ENCODE assay signal across 11 cellular contexts in the genomic region with DNA sequence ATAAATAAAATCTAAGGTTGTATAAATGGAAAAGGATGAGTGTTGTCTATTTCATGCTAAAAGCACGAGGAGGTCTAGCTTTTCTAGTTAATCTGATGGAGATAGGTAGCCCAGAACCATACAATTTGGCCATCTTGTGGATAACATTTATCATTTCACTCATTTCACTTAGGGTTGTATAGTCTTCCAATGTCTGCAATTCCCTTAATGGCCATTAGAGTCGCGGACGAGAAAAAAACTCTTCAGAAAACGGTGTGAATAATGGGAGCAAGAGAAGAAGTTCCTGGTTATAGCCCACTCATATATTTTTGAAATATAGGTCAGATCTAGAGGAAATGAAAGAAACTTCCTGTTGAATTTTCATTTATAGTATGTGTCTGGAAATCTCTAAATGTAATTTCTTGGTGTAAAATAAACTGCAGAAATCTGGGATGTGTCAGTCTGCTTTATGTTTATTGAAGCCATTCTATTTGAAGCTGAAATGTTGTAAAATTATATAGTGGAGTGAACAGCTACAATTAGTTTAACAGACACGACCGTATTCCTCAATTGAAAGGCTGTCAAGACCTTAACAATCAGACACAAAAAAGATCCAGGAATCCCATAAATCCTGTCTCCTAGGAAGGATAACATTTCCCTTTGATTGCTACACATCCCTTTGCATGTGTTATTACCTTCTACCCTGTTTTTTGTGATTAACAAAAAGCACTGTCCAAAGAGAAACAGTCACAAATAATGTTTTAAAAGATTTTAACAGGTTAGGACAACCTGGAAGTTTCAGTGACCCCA. TPM values are rescaled to one million over a fixed set of nuclear protein-coding genes. Genes with fewer than 3 reads are reported as not detected.
DNase-seq lines count a peak whose midpoint lies in the region; ATAC-seq and TF ChIP-seq lines count a peak whose summit lies in the region.
"Had no signal": no experiment of that assay in that cellular context is flagged by ENCODE, and none has a peak within 500 bp of the region (broad histone marks: within the 10 kb centered on the region; RNA-seq: fewer than 3 reads in every experiment).

No MANE protein-coding gene starts in this region.

- TF ChIP-seq CTCF in heart right ventricle (IDR thresholded peaks at IDR 0.05) (peak in 8 of 9 donors; percentile 14 to 38 (median 26)), right atrium auricular region (IDR thresholded peaks at IDR 0.05) (peak in 1 of 2 donors; percentile 51), fibroblast of villous mesenchyme (IDR thresholded peaks at IDR 0.05; ENCODE audit: insufficient read depth, low read depth, low read length) (peak; percentile 63)

- no peak for DNase-seq in heart right ventricle
- DNase-seq in right atrium auricular region (ENCODE audit: low spot score) = no peak
- peak; percentile 23 for DNase-seq in SK-N-DZ (ENCODE audit: low spot score)
- no peak for DNase-seq in fibroblast of villous mesenchyme (ENCODE audit: low read depth)
- no peak for DNase-seq in AG08395 (ENCODE audit: low spot score)
- no peak for DNase-seq in NCI-H1694 treated with DMSO at 0.1 percent for 48 hours (lab: John Stamatoyannopoulos, UW)
- no peak for DNase-seq in SKM-1 (lab: John Stamatoyannopoulos, UW; ENCODE audit: unreplicated experiment)
- DNase-seq: CD4-positive, alpha-beta T cell; NCI-H1436 had no signal

- H3K9me3 ChIP-seq in heart right ventricle (no peaks in the 10 kb centered on the region), right atrium auricular region (no peaks in the 10 kb centered on the region)

- no peak overlapping the region for H3K27ac ChIP-seq in heart right ventricle
- H3K27ac ChIP-seq in right atrium auricular region = no peak overlapping the region
- H3K27ac ChIP-seq: SK-N-MC had no signal

- 57 to 58% methylated on average over 7 of the region's 7 CpGs for WGBS in heart right ventricle, 2 donors

- H3K4me1 ChIP-seq in heart right ventricle = no peaks in the 10 kb centered on the region
- H3K4me1 ChIP-seq in right atrium auricular region = no peaks in the 10 kb centered on the region

- intact Hi-C loops in heart right ventricle (cut with DNase I) = no loop called here

- no peaks in the 10 kb centered on the region for H3K36me3 ChIP-seq in heart right ventricle
- no peaks in the 10 kb centered on the region for H3K36me3 ChIP-seq in right atrium auricular region

- no peak for ATAC-seq in heart right ventricle
- no peak for ATAC-seq in GM18870 (IDR thresholded peaks at IDR 0.05; ENCODE audit: unreplicated experiment)

- H3K4me3 ChIP-seq in heart right ventricle = no peak overlapping the region
- H3K4me3 ChIP-seq in right atrium auricular region = no peak overlapping the region
- H3K4me3 ChIP-seq in fibroblast of villous mesenchyme (ENCODE audit: low read depth, low read length) = no peak overlapping the region
- H3K4me3 ChIP-seq: SK-N-MC had no signal

- H3K27me3 ChIP-seq in heart right ventricle = no peaks in the 10 kb centered on the region
- H3K27me3 ChIP-seq in right atrium auricular region = no peaks in the 10 kb centered on the region

RNA-seq across cellular contexts. Expression of a gene that starts 47.7 kb away (rescaled TPM):
- 100 to 1,000 TPM in 9 of 10 donors, 10 to 100 TPM in 1; 99.1 to 125 (median 107) TPM for total RNA-seq in heart right ventricle
- 100 to 1,000 TPM in 1 of 2 donors, 10 to 100 TPM in 1; 97.6 to 203 TPM for polyA plus RNA-seq in heart right ventricle
- 100 to 1,000 TPM in 1 of 2 donors, 10 to 100 TPM in 1; 77.4 to 129 TPM for total RNA-seq in right atrium auricular region
- 15.9 and 26.8 TPM in 2 replicates for polyA plus RNA-seq in SK-N-DZ (2014; cell fraction: cytosol; rRNA removed)
- 5.1 and 10.7 TPM in 2 replicates for polyA plus RNA-seq in SK-N-DZ (2014; cell fraction: nucleus; rRNA removed)
- 8.7 and 16.8 TPM in 2 replicates for total RNA-seq in fibroblast of villous mesenchyme
